ENCODE assay signal across 16 cellular contexts in genomic region chr17:5631958-5632357, GRCh38. TPM values are rescaled to one million over a fixed set of nuclear protein-coding genes. Genes with fewer than 3 reads are reported as not detected.
DNase-seq lines count a peak whose midpoint lies in the region; ATAC-seq, FAIRE-seq and TF ChIP-seq lines count a peak whose summit lies in the region.
"Had no signal": no experiment of that assay in that cellular context is flagged by ENCODE, and none has a peak within 500 bp of the region (broad histone marks: within the 10 kb centered on the region; RNA-seq: fewer than 3 reads in every experiment).

No MANE protein-coding gene starts in this region.

- FAIRE-seq in K562 (lab: Jason Lieb, UNC) (no peak), HepG2 (lab: Jason Lieb, UNC) (no peak)
- FAIRE-seq: H1 had no signal

- no peaks in the 10 kb centered on the region for H3K9me1 ChIP-seq in K562 (ENCODE audit: control insufficient read depth, insufficient read depth, low read length)

- no peaks in the 10 kb centered on the region for H3K4me1 ChIP-seq in breast epithelium
- no peaks in the 10 kb centered on the region for H3K4me1 ChIP-seq in K562 (replicated peaks in 1 of 2; ENCODE audit: control insufficient read depth in 2 of 2, insufficient read depth in 2 of 2, low read length in 2 of 2)
- H3K4me1 ChIP-seq in HepG2 (ENCODE audit: insufficient read depth, low read length), result no peaks in the 10 kb centered on the region

- in situ Hi-C loops in T47D (cut with HindIII; ENCODE audit: low pct_unique_long_range_greater_than_20kb, low sequenced_read_pairs), result no loop called here
- in situ Hi-C loops in K562 (cut with MboI), result no loop called here
- in situ Hi-C loops in HepG2 (cut with HindIII; ENCODE audit: extremely low pct_ligation_motif_present, low pct_unique_long_range_greater_than_20kb), result no loop called here

- H3K27ac ChIP-seq in breast epithelium (no peak overlapping the region), K562 (ENCODE audit: extremely low read depth, low read depth, low read length) (no peak overlapping the region), HepG2 (ENCODE audit: extremely low read length, insufficient read depth, low read length) (no peak overlapping the region)
- H3K27ac ChIP-seq: BLaER1 treated with 17β-estradiol and CSF1 and Interleukin-3, amounts not matched to agents 10 nM and 100 nM had no signal

- H3K4me2 ChIP-seq in K562 (ENCODE audit: insufficient read depth, low read length) (no peak overlapping the region), HepG2 (ENCODE audit: low read depth, low read length) (no peak overlapping the region)
- H3K4me2 ChIP-seq: BLaER1 treated with 17β-estradiol and CSF1 and Interleukin-3, amounts not matched to agents 10 nM and 100 nM had no signal

- no peaks in the 10 kb centered on the region for H4K20me1 ChIP-seq in K562 (replicated peaks; ENCODE audit: control insufficient read depth, insufficient read depth, low read length)
- no peaks in the 10 kb centered on the region for H4K20me1 ChIP-seq in HepG2 (ENCODE audit: insufficient read depth, low read length)
- H4K20me1 ChIP-seq: BLaER1 treated with 17β-estradiol and CSF1 and Interleukin-3, amounts not matched to agents 10 nM and 100 nM had no signal

- H3K79me2 ChIP-seq in K562 (ENCODE audit: control insufficient read depth, insufficient read depth, low read length) (no peaks in the 10 kb centered on the region), HepG2 (ENCODE audit: insufficient read depth, low read length) (no peaks in the 10 kb centered on the region)

- no CpG with 5 or more reads among the region's 2 CpGs for WGBS in K562 (ENCODE audit: insufficient coverage, low coverage, missing lambda C conversion rate)
- 3% methylated on average over 2 of the region's 2 CpGs for WGBS in HepG2 (ENCODE audit: low lambda C conversion rate)

- H3K4me3 ChIP-seq in breast epithelium, result no peak overlapping the region
- no peak overlapping the region for H3K4me3 ChIP-seq in K562
- no peak overlapping the region for H3K4me3 ChIP-seq in HepG2 (replicated peaks in 1 of 3; ENCODE audit: insufficient read depth in 1 of 3, low read depth in 2 of 3, low read length in 3 of 3)
- H3K4me3 ChIP-seq: BLaER1 treated with 17β-estradiol and CSF1 and Interleukin-3, amounts not matched to agents 10 nM and 100 nM had no signal

- H3K4me1 Mint-ChIP-seq in HFFc6 (ENCODE audit: low read depth), result peaks cover 36% of the 10 kb centered on the region

- no peak overlapping the region for H3K27ac Mint-ChIP-seq in HFFc6

- BruUV-seq in K562 (replicated peaks; lab: Mats Ljungman, UMichigan), result no TSS peak
- BruUV-seq in HepG2 (replicated peaks; lab: Mats Ljungman, UMichigan), result no TSS peak

- no peaks in the 10 kb centered on the region for H3K9me3 Mint-ChIP-seq in HFFc6

- ATAC-seq in K562, result no peak
- no peak for ATAC-seq in GM21360 (IDR thresholded peaks at IDR 0.05; ENCODE audit: unreplicated experiment)
- no peak for ATAC-seq in HepG2
- no peak for ATAC-seq in GM19452 (IDR thresholded peaks at IDR 0.05; ENCODE audit: unreplicated experiment)

- H2AFZ ChIP-seq in K562 (ENCODE audit: low read depth, low read length) (no peak overlapping the region), HepG2 (ENCODE audit: low read length) (no peak overlapping the region)

- no peak overlapping the region for H3K4me3 Mint-ChIP-seq in HFFc6

- TF ChIP-seq EP300 in K562 (IDR thresholded peaks at IDR 0.05; ENCODE audit: low read length), result no peak
- TF ChIP-seq EP300 in HepG2 (IDR thresholded peaks at IDR 0.05; ENCODE audit: low read depth in 2 of 2, low read length in 2 of 2), result no peak
- no peak for TF ChIP-seq EP300 in HepG2 (CRISPR knock-in tag; IDR thresholded peaks at IDR 0.05; ENCODE audit: borderline replicate concordance)

- DNase-seq in T47D (ENCODE audit: low read depth in 1 of 2, low spot score in 1 of 2), result peak; percentile 4 to 5
- DNase-seq in breast epithelium (ENCODE audit: low spot score in 2 of 2), result no peak
- DNase-seq in K562 (ENCODE audit: extremely low read depth in 1 of 4, low spot score in 3 of 4), result no peak
- peak; percentile 47 for DNase-seq in iPS-NIHi11 (ENCODE audit: low spot score)
- DNase-seq in HFFc6, result no peak
- DNase-seq in HepG2 (ENCODE audit: low spot score), result no peak
- DNase-seq: 8988T, DMS 273 treated with DMSO at 0.1 percent for 48 hours, IMR-90, NCI-H1417, NCI-H1930, NCI-H2171 treated with DMSO at 0.1 percent for 48 hours had no signal

- no peak overlapping the region for H3K9ac ChIP-seq in K562 (ENCODE audit: insufficient read depth in 1 of 2, low read depth in 2 of 2, low read length in 2 of 2)
- H3K9ac ChIP-seq in HepG2 (ENCODE audit: insufficient read depth, low read depth, low read length), result no peak overlapping the region
- H3K9ac ChIP-seq: BLaER1 treated with 17β-estradiol and CSF1 and Interleukin-3, amounts not matched to agents 10 nM and 100 nM had no signal

- CTCF ChIA-PET in K562 (lab: Yijun Ruan, JAX; ENCODE audit: low intra/inter-chr PET ratio), result no interaction called here
- CTCF ChIA-PET in HepG2 (lab: Yijun Ruan, JAX; ENCODE audit: low intra/inter-chr PET ratio, low total read pairs), result no interaction called here

- no peak for TF ChIP-seq POLR2A in breast epithelium (IDR thresholded peaks at IDR 0.05)
- no peak for TF ChIP-seq POLR2A in K562 (conservative IDR thresholded peaks at IDR 0.05)
- TF ChIP-seq POLR2A in HepG2 (IDR thresholded peaks at IDR 0.05; ENCODE audit: insufficient read depth in 1 of 2, low read depth in 2 of 2, low read length in 2 of 2), result no peak

- intact Hi-C loops in breast epithelium (cut with DNase I; ENCODE audit: low total_unique reads), result no loop called here
- intact Hi-C loops in K562 (cut with micrococcal nuclease), result no loop called here
- intact Hi-C loops in HepG2 (cut with micrococcal nuclease; ENCODE audit: unreplicated experiment), result no loop called here

- H3K9me3 ChIP-seq in breast epithelium (no peaks in the 10 kb centered on the region), K562 (replicated peaks; ENCODE audit: control insufficient read depth, insufficient read depth, low read depth, low read length) (no peaks in the 10 kb centered on the region), HepG2 (ENCODE audit: low read length) (no peaks in the 10 kb centered on the region)
- H3K9me3 ChIP-seq: BLaER1 treated with 17β-estradiol and CSF1 and Interleukin-3, amounts not matched to agents 10 nM and 100 nM had no signal

- H3K27me3 ChIP-seq in breast epithelium (peaks cover 0 to 8% of the 10 kb centered on the region in 2 donors), K562 (ENCODE audit: control insufficient read depth in 2 of 2, insufficient read depth in 2 of 2, low read length in 2 of 2) (peaks cover 4 to 41% of the 10 kb centered on the region in 2 experiments; a peak in 4 of 5 replicates), HepG2 (ENCODE audit: control insufficient read depth in 1 of 2, insufficient read depth in 2 of 2, low read length in 2 of 2) (peaks cover 1 to 27% of the 10 kb centered on the region in 2 experiments; a peak in 3 of 5 replicates)
- H3K27me3 ChIP-seq: BLaER1 treated with 17β-estradiol and CSF1 and Interleukin-3, amounts not matched to agents 10 nM and 100 nM had no signal

- POLR2A ChIA-PET in K562 (lab: Yijun Ruan, JAX) (interaction anchor here (6.6 kb wide), 1 partner anchor 13 kb away, joined by 33 read pairs; no protein-coding TSS in a partner anchor), HepG2 (lab: Yijun Ruan, JAX) (no interaction called here)

- TF ChIP-seq RAD21 in K562 (CRISPR knock-in tag; conservative IDR thresholded peaks at IDR 0.05 in 1 of 2, IDR thresholded peaks at IDR 0.05 in 1 of 2), result no peak
- no peak for TF ChIP-seq RAD21 in HepG2 (CRISPR knock-in tag; IDR thresholded peaks at IDR 0.05)

- peaks cover 7% of the 10 kb centered on the region for H3K27me3 Mint-ChIP-seq in HFFc6 (ENCODE audit: insufficient read depth)

- no peak for TF ChIP-seq CTCF in breast epithelium (IDR thresholded peaks at IDR 0.05)
- TF ChIP-seq CTCF in K562 (IDR thresholded peaks at IDR 0.05 in 2 of 3, conservative IDR thresholded peaks at IDR 0.05 in 1 of 3; ENCODE audit: insufficient read depth in 2 of 3, low read depth in 1 of 3, low read length in 3 of 3), result no peak
- TF ChIP-seq CTCF in HFFc6 (IDR thresholded peaks at IDR 0.05), result no peak
- TF ChIP-seq CTCF in HepG2 (CRISPR knock-in tag; IDR thresholded peaks at IDR 0.05), result no peak

- H3K36me3 ChIP-seq in breast epithelium (no peaks in the 10 kb centered on the region), K562 (ENCODE audit: control insufficient read depth, insufficient read depth, low read length) (no peaks in the 10 kb centered on the region), HepG2 (replicated peaks in 1 of 2; ENCODE audit: control insufficient read depth in 1 of 2, insufficient read depth in 2 of 2, low read length in 2 of 2) (no peaks in the 10 kb centered on the region)
- H3K36me3 ChIP-seq: BLaER1 treated with 17β-estradiol and CSF1 and Interleukin-3, amounts not matched to agents 10 nM and 100 nM had no signal

- no peaks in the 10 kb centered on the region for H3K36me3 Mint-ChIP-seq in HFFc6 (ENCODE audit: low read depth)

RNA-seq across cellular contexts. Expression of gene NLRP1, which starts 47.6 kb away (rescaled TPM):
- total RNA-seq in breast epithelium (10 to 100 TPM; 27.4 to 35.1 (median 29.6) TPM), K562 (2014; rRNA removed) (27.7 and 37.8 TPM in 2 replicates), K562 (2014; rRNA removed; fragmentation: Illumina TruSeq; extraction: Trizol) (14.9 and 18.8 TPM in 2 replicates), K562 (2015; rRNA removed; fragmentation: Illumina TruSeq; extraction: Trizol) (17.2 and 19.3 TPM in 2 replicates), K562 (2021) (36.7 and 47.4 TPM in 2 replicates), HepG2 (2016; rRNA removed; fragmentation: Illumina TruSeq; extraction: Trizol) (3.3 and 3.4 TPM in 2 replicates)
- 185 and 304 TPM in 2 replicates for total RNA-seq in K562 (2011; cell fraction: chromatin; rRNA removed; ENCODE audit: low replicate concordance)
- total RNA-seq in K562 (2011; cell fraction: nucleolus; rRNA removed), result 150 and 159 TPM in 2 replicates
- total RNA-seq in K562 (2011; cell fraction: nucleoplasm; rRNA removed), result 157 TPM in 2 replicates
- polyA plus RNA-seq in K562 (2011; rRNA removed) (44.6 and 47.1 TPM in 2 replicates), K562 (2014; fragmentation: Illumina TruSeq; extraction: Trizol) (51.1 and 53.9 TPM in 2 replicates), K562 (2014; fragmentation: Nextera tagmentation; extraction: Ambion mirVana) (1 to 10 TPM; 4.0 to 4.1 TPM), K562 (2014; rRNA removed) (61.0 and 69.4 TPM in 2 replicates), HepG2 (2011; rRNA removed) (3.7 and 4.8 TPM in 2 replicates)
- polyA plus RNA-seq in K562 (2011; cell fraction: cytosol; rRNA removed), result 32.2 and 35.4 TPM in 2 replicates
- polyA plus RNA-seq in K562 (2011; cell fraction: nucleus; rRNA removed), result 282 and 529 TPM in 2 replicates
- 26.6 and 58.6 TPM in 2 replicates for polyA plus RNA-seq in K562 (2012)
- polyA minus RNA-seq in K562 (2011; rRNA and poly(A)+ RNA removed), result 13.3 and 17.5 TPM in 2 replicates
- 12.6 and 12.8 TPM in 2 replicates for polyA minus RNA-seq in K562 (2011; cell fraction: cytosol; rRNA and poly(A)+ RNA removed)
- 47.7 and 52.1 TPM in 2 replicates for polyA minus RNA-seq in K562 (2011; cell fraction: nucleus; rRNA and poly(A)+ RNA removed)
- total RNA-seq in HFFc6 (2021; fragmentation: NEBNext Ultra II Directional; extraction: Animal tissue kit (Norgen Biotek cat#: 25700)), result 10 to 100 TPM; 26.9 to 44.9 (median 40.6) TPM
- 1.2 and 1.3 TPM in 2 replicates for total RNA-seq in HepG2 (2016; cell fraction: cytosol; rRNA removed; fragmentation: Illumina TruSeq; extraction: Trizol; ENCODE audit: low read depth)
- 2.9 and 4.0 TPM in 2 replicates for total RNA-seq in HepG2 (2016; cell fraction: insoluble cytoplasmic fraction; rRNA removed; fragmentation: Illumina TruSeq; extraction: Trizol)
- 2.1 and 2.6 TPM in 2 replicates for total RNA-seq in HepG2 (2016; cell fraction: membrane; rRNA removed; fragmentation: Illumina TruSeq; extraction: Trizol)
- 2.7 and 3.3 TPM in 2 replicates for total RNA-seq in HepG2 (2016; cell fraction: nucleus; rRNA removed; fragmentation: Illumina TruSeq; extraction: Trizol)
- polyA plus RNA-seq in HepG2 (2011; cell fraction: cytosol; rRNA removed), result 5.2 and 5.7 TPM in 2 replicates
- polyA plus RNA-seq in HepG2 (2011; cell fraction: nucleus; rRNA removed), result 10.0 and 12.0 TPM in 2 replicates
- 8.4 and 9.1 TPM in 2 replicates for polyA plus RNA-seq in HepG2 (2012)
- 1.4 and 1.5 TPM in 2 replicates for polyA plus RNA-seq in HepG2 (2016; cell fraction: cytosol; fragmentation: Illumina TruSeq; extraction: Trizol; ENCODE audit: low read depth)
- 4.4 and 4.5 TPM in 2 replicates for polyA plus RNA-seq in HepG2 (2016; cell fraction: insoluble cytoplasmic fraction; fragmentation: Illumina TruSeq; extraction: Trizol; ENCODE audit: low read depth)
- 2.4 and 2.7 TPM in 2 replicates for polyA plus RNA-seq in HepG2 (2016; cell fraction: membrane; fragmentation: Illumina TruSeq; extraction: Trizol; ENCODE audit: low read depth)
- polyA plus RNA-seq in HepG2 (2016; cell fraction: nucleus; fragmentation: Illumina TruSeq; extraction: Trizol; ENCODE audit: insufficient read depth, low read depth), result 5.8 and 6.5 TPM in 2 replicates
- polyA minus RNA-seq in HepG2 (2011; rRNA and poly(A)+ RNA removed; ENCODE audit: low replicate concordance), result 1.1 and 1.8 TPM in 2 replicates
- polyA minus RNA-seq in HepG2 (2011; cell fraction: cytosol; rRNA and poly(A)+ RNA removed), result 2.3 and 2.4 TPM in 2 replicates
- polyA minus RNA-seq in HepG2 (2011; cell fraction: nucleus; rRNA and poly(A)+ RNA removed), result 0.62 and 1.0 TPM in 2 replicates

Comparison
In these comparisons a context has a peak if more than half of its experiments do, and no peak if none do; other contexts are left out.
1. DNase-seq: peak in T47D (2 of 2) and iPS-NIHi11 (single experiment); none in breast epithelium (0 of 2), K562 (0 of 4), HFFc6 (single experiment) and HepG2 (single experiment).